3 cellular contexts compared by ENCODE assay signal in the genomic region with DNA sequence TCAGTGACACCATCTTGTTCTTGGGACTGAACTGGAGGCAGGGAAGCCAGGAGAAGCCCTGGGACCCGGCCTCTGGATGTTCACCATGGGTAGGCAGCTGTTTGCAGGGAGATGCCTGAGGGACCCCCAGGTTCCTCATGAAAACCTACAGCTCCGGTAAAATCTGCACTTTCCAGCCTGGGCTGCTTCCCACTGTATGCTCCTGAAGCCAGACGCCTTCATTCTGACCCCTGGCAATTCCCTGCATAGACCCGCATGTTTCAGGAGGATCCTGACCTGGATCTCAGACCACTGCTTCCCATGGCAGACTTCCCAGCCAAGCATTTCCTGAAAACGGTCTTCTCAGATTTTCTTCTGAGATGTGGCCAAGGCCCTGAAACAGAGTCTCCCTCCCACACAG.
"Had no signal": no experiment of that assay in that cellular context is flagged by ENCODE, and none has a peak within 500 bp of the region (broad histone marks: within the 10 kb centered on the region; RNA-seq: fewer than 3 reads in every experiment).

No MANE protein-coding gene starts in this region.

- ATAC-seq: GM12878 had no signal

- H3K4me3 ChIP-seq: GM12878 had no signal

- DNase-seq: GDM1, GF-D8 had no signal
